ENCODE assay signal across 12 cellular contexts in the genomic region with DNA sequence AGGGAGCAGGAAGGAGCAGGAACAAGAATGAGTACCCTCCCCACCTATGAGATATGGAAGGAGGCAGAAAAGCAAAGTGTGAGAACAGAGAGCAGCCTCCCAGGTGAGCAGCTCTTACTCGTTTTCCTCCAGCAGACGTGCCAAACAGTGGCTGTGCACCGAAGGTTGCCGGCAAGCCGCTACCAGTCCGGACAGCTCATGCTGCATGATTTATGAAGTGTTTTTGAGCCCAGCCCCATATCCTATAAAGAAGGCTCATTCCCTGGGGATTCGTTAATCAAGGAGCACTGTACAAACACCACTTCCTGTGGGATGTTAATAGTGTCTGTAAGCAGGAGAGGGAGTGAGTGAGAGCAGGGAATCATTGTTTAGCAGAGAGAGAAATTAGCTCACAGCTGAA.
DNase-seq lines count a peak whose midpoint lies in the region; ATAC-seq and TF ChIP-seq lines count a peak whose summit lies in the region.
"Had no signal": no experiment of that assay in that cellular context is flagged by ENCODE, and none has a peak within 500 bp of the region (broad histone marks: within the 10 kb centered on the region; RNA-seq: fewer than 3 reads in every experiment).

No MANE protein-coding gene starts in this region.

- H3K27me3 Mint-ChIP-seq in stimulated activated memory B cell treated with anti-CD40 and anti-IgM and Interleukin-4, amounts not matched to agents 10 μg/mL and 1 μg/mL and 100 μg/mL, for 72 hours, result peaks cover 39% of the 10 kb centered on the region
- peaks cover 36% of the 10 kb centered on the region for H3K27me3 Mint-ChIP-seq in CD4-positive, alpha-beta T cell

- no peaks in the 10 kb centered on the region for H3K4me1 Mint-ChIP-seq in stimulated activated memory B cell treated with anti-CD40 and anti-IgM and Interleukin-4, amounts not matched to agents 10 μg/mL and 1 μg/mL and 100 μg/mL, for 72 hours
- peaks cover 6% of the 10 kb centered on the region for H3K4me1 Mint-ChIP-seq in CD4-positive, alpha-beta T cell (ENCODE audit: low read depth)
- H3K4me1 Mint-ChIP-seq: B cell had no signal

- no peak for TF ChIP-seq CTCF in AG10803 (conservative IDR thresholded peaks at IDR 0.05; ENCODE audit: low read length)
- no peak for TF ChIP-seq CTCF in fibroblast of mammary gland (conservative IDR thresholded peaks at IDR 0.05; ENCODE audit: control insufficient read depth, insufficient read depth, low read depth, low read length)
- TF ChIP-seq CTCF in CD4-positive, alpha-beta T cell (IDR thresholded peaks at IDR 0.05), result no peak

- CTCF ChIA-PET in CD4-positive, alpha-beta T cell (lab: Charles Lee), result no interaction called here

- H3K27me3 ChIP-seq in CD4-positive, alpha-beta T cell (ENCODE audit: control insufficient read depth, insufficient read depth, low read length), result no peaks in the 10 kb centered on the region
- H3K27me3 ChIP-seq: ascending aorta had no signal

- H3K27ac ChIP-seq in CD4-positive, alpha-beta T cell (ENCODE audit: low read depth, low read length), result no peak overlapping the region
- H3K27ac ChIP-seq: ascending aorta had no signal

- POLR2A ChIA-PET in CD4-positive, alpha-beta T cell (lab: Charles Lee), result interaction anchor here (0.6 kb wide), 1 partner anchor 18 kb away, joined by 3 read pairs; no protein-coding TSS in a partner anchor

- peaks cover 2% of the 10 kb centered on the region for H3K9me3 Mint-ChIP-seq in stimulated activated memory B cell treated with anti-CD40 and anti-IgM and Interleukin-4, amounts not matched to agents 10 μg/mL and 1 μg/mL and 100 μg/mL, for 72 hours
- H3K9me3 Mint-ChIP-seq in CD4-positive, alpha-beta T cell, result peaks cover 3% of the 10 kb centered on the region
- H3K9me3 Mint-ChIP-seq: stimulated activated naive CD8-positive, alpha-beta T cell treated with anti-CD3 and anti-CD28 coated beads, Interleukin-15, amount 100 ng/mL, for 72 hours had no signal

- H3K36me3 Mint-ChIP-seq in stimulated activated memory B cell treated with anti-CD40 and anti-IgM and Interleukin-4, amounts not matched to agents 10 μg/mL and 1 μg/mL and 100 μg/mL, for 72 hours, result no peaks in the 10 kb centered on the region
- H3K36me3 Mint-ChIP-seq in CD4-positive, alpha-beta T cell (ENCODE audit: low read depth), result no peaks in the 10 kb centered on the region

- ATAC-seq in stimulated activated memory B cell treated with anti-CD40 and anti-IgM and Interleukin-4, amounts not matched to agents 10 μg/mL and 1 μg/mL and 100 μg/mL, for 72 hours, result no peak
- ATAC-seq in CD4-positive, alpha-beta T cell (ENCODE audit: poor library complexity), result no peak
- ATAC-seq in HG02678 (IDR thresholded peaks at IDR 0.05; ENCODE audit: unreplicated experiment), result no peak
- no peak for ATAC-seq in GM18498 (IDR thresholded peaks at IDR 0.05; ENCODE audit: unreplicated experiment)
- ATAC-seq: stimulated activated naive CD8-positive, alpha-beta T cell treated with anti-CD3 and anti-CD28 coated beads, Interleukin-15, amount 100 ng/mL, for 72 hours had no signal

- H3K9me3 ChIP-seq in CD4-positive, alpha-beta T cell (ENCODE audit: control insufficient read depth, low read length), result no peaks in the 10 kb centered on the region
- H3K9me3 ChIP-seq: ascending aorta had no signal

- H3K4me3 ChIP-seq in AG10803 (ENCODE audit: low read length), result no peak overlapping the region
- H3K4me3 ChIP-seq in fibroblast of mammary gland (ENCODE audit: control insufficient read depth, low read depth, low read length), result no peak overlapping the region
- H3K4me3 ChIP-seq: ascending aorta had no signal

- no peak overlapping the region for H3K27ac Mint-ChIP-seq in stimulated activated memory B cell treated with anti-CD40 and anti-IgM and Interleukin-4, amounts not matched to agents 10 μg/mL and 1 μg/mL and 100 μg/mL, for 72 hours
- H3K27ac Mint-ChIP-seq in CD4-positive, alpha-beta T cell, result no peak overlapping the region
- H3K27ac Mint-ChIP-seq: B cell; stimulated activated naive CD8-positive, alpha-beta T cell treated with anti-CD3 and anti-CD28 coated beads, Interleukin-15, amount 100 ng/mL, for 72 hours had no signal

- intact Hi-C loops in CD4-positive, alpha-beta T cell (cut with DNase I, micrococcal nuclease), result no loop called here

- H3K4me3 Mint-ChIP-seq in stimulated activated memory B cell treated with anti-CD40 and anti-IgM and Interleukin-4, amounts not matched to agents 10 μg/mL and 1 μg/mL and 100 μg/mL, for 72 hours, result no peak overlapping the region
- no peak overlapping the region for H3K4me3 Mint-ChIP-seq in CD4-positive, alpha-beta T cell
- H3K4me3 Mint-ChIP-seq: B cell; stimulated activated naive CD8-positive, alpha-beta T cell treated with anti-CD3 and anti-CD28 coated beads, Interleukin-15, amount 100 ng/mL, for 72 hours had no signal

- DNase-seq in AG10803 (ENCODE audit: low read depth), result peak; percentile 31
- DNase-seq in M059J (ENCODE audit: low read depth), result peak; percentile 66
- peak; percentile 91 to 96 for DNase-seq in NCI-H526 (lab: John Stamatoyannopoulos, UW)
- DNase-seq in fibroblast of mammary gland (ENCODE audit: low read depth), result peak; percentile 64
- DNase-seq in CD4-positive, alpha-beta T cell, result no peak
- DNase-seq: midbrain; stimulated activated naive CD8-positive, alpha-beta T cell treated with anti-CD3 and anti-CD28 coated beads, Interleukin-15, amount 100 ng/mL, for 72 hours had no signal

Comparison
In these comparisons a context has a peak if more than half of its experiments do, and no peak if none do; other contexts are left out.
1. DNase-seq: peak in AG10803 (single experiment), M059J (single experiment), NCI-H526 (2 of 2) and fibroblast of mammary gland (single experiment); none in CD4-positive, alpha-beta T cell (0 of 10).